15 cellular contexts compared by ENCODE assay signal in the genomic region with DNA sequence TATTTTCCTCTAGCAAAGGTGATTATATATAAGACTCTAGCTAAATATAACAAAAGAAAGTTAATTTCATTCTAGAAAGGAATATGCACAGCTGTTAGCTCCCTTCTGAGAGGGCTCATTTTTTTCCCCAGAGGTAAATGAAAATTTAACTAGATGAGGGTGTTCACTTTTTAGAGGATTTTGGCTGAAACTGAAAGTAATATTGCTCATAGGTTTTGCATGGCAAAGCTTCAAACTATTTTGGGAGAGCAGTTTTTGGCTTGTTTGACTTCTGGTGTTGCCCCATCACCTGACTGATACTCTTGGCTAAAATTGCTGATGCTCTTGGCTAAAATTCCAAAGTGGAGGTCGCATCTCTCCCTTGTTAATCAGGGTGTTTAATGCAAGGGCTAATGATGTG.
DNase-seq lines count a peak whose midpoint lies in the region; ATAC-seq and TF ChIP-seq lines count a peak whose summit lies in the region.
"Had no signal": no experiment of that assay in that cellular context is flagged by ENCODE, and none has a peak within 500 bp of the region (broad histone marks: within the 10 kb centered on the region; RNA-seq: fewer than 3 reads in every experiment).

No MANE protein-coding gene starts in this region.

- TF ChIP-seq POLR2A in sigmoid colon (IDR thresholded peaks at IDR 0.05), result no peak

- no peak overlapping the region for H3K27ac ChIP-seq in left ventricle myocardium inferior (replicated peaks)
- H3K27ac ChIP-seq in sigmoid colon, result no peak overlapping the region
- H3K27ac ChIP-seq: Peyer's patch, prostate gland, upper lobe of left lung, VCaP had no signal

- no peaks in the 10 kb centered on the region for H3K4me1 ChIP-seq in left ventricle myocardium inferior
- H3K4me1 ChIP-seq in sigmoid colon, result no peaks in the 10 kb centered on the region
- H3K4me1 ChIP-seq: Peyer's patch, prostate gland, upper lobe of left lung had no signal

- WGBS in sigmoid colon, 2 donors, result 71 to 82% methylated on average over 1 of the region's 1 CpG

- DNase-seq in GM12865 (ENCODE audit: low read depth) (peak; percentile 73), activated gamma-delta T cell treated with Interleukin-2 at 50 U/mL for 16 hours (no peak), left ventricle myocardium inferior (no peak), sigmoid colon (no peak)
- no peak for DNase-seq in activated T-cell treated with anti-CD3 and anti-CD28 coated beads, Interleukin-2, amount 50 U/mL, for 1 hour
- DNase-seq: ACHN, H9, mesendoderm, Peyer's patch, upper lobe of left lung had no signal

- intact Hi-C loops in left ventricle myocardium inferior (cut with micrococcal nuclease) (no loop called here), sigmoid colon (cut with DNase I) (no loop called here)

- no peak for TF ChIP-seq EP300 in sigmoid colon (IDR thresholded peaks at IDR 0.05)

- peak; percentile 90 for ATAC-seq in GM19395 (IDR thresholded peaks at IDR 0.05; ENCODE audit: unreplicated experiment)
- ATAC-seq in HG02852 (IDR thresholded peaks at IDR 0.05; ENCODE audit: unreplicated experiment), result peak; percentile 82
- ATAC-seq in HG03521 (IDR thresholded peaks at IDR 0.05; ENCODE audit: unreplicated experiment), result peak; percentile 75

- H3K36me3 ChIP-seq in left ventricle myocardium inferior, result no peaks in the 10 kb centered on the region
- no peaks in the 10 kb centered on the region for H3K36me3 ChIP-seq in sigmoid colon
- H3K36me3 ChIP-seq: Peyer's patch, prostate gland, upper lobe of left lung had no signal

- H3K27me3 ChIP-seq in left ventricle myocardium inferior (ENCODE audit: low read depth) (no peaks in the 10 kb centered on the region), sigmoid colon (no peaks in the 10 kb centered on the region)
- H3K27me3 ChIP-seq: Peyer's patch, upper lobe of left lung had no signal

- H3K4me3 ChIP-seq in GM12865 (ENCODE audit: low read depth, low read length), result no peak overlapping the region
- H3K4me3 ChIP-seq in left ventricle myocardium inferior, result no peak overlapping the region
- H3K4me3 ChIP-seq in sigmoid colon, result no peak overlapping the region
- H3K4me3 ChIP-seq: Peyer's patch, prostate gland, upper lobe of left lung had no signal

- TF ChIP-seq CTCF in GM12865 (IDR thresholded peaks at IDR 0.05; ENCODE audit: insufficient read depth, low read depth, low read length, missing control alignments) (no peak), left ventricle myocardium inferior (IDR thresholded peaks at IDR 0.05; ENCODE audit: borderline replicate concordance) (no peak), sigmoid colon (IDR thresholded peaks at IDR 0.05) (no peak)

- no peaks in the 10 kb centered on the region for H3K9me3 ChIP-seq in left ventricle myocardium inferior (replicated peaks)
- no peaks in the 10 kb centered on the region for H3K9me3 ChIP-seq in sigmoid colon
- H3K9me3 ChIP-seq: Peyer's patch, prostate gland, upper lobe of left lung had no signal
